In the genomic region with DNA sequence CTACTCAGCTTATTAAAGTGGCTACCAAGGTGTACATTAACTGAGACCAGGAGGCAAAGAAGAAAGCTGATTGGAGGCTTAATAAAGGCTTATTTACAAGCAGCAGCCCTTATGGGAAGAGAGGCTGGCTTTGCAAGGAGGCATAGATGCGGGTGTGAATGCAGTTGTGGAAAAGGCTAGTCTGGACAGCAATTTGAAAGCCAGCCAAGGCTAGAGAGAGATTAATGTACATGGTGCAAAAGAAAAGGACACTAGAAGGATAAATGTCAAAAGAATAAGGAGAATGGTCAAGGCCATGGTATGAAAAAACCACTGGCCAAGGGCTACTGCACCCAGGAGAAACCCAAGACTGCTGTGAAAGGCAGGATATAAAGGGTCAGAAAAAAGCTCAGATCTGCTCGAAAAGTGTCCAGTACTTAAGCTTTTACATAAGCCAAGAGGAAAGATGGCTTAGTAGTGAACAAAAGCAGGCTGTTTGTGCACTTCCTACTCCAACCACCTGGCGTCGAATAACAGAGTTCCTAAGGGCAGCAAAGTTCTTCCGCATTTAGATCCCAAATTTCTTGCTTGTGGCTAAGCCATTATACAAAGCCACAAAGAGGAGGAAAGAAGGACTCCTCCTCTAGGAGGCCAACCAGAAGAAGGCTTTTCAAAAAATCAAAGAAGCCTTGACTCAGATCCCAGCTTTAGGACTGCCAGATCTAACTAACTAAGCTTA, we compare ENCODE assay signal across 8 cellular contexts. TPM values are rescaled to one million over a fixed set of nuclear protein-coding genes. Genes with fewer than 3 reads are reported as not detected.
DNase-seq lines count a peak whose midpoint lies in the region; ATAC-seq and TF ChIP-seq lines count a peak whose summit lies in the region.

No MANE protein-coding gene starts in this region.

- H3K18ac ChIP-seq in neuronal stem cell (ENCODE audit: low read length): no peak overlapping the region

- no peak overlapping the region for H2BK15ac ChIP-seq in neuronal stem cell (ENCODE audit: low read length)

- no peak for DNase-seq in CD4-positive, alpha-beta T cell
- DNase-seq in MV-4-11 (lab: John Stamatoyannopoulos, UW) (peak; percentile 41), neuronal stem cell (ENCODE audit: low spot score) (no peak), WERI-Rb-1 (no peak), GM10266 (ENCODE audit: extremely low spot score) (no peak), germinal center (ENCODE audit: low spot score) (no peak), NOMO-1 (lab: John Stamatoyannopoulos, UW; ENCODE audit: unreplicated experiment in 2 of 2) (no peak)
- no peak for DNase-seq in effector memory CD4-positive, alpha-beta T cell

- no CpG with 5 or more reads among the region's 5 CpGs for WGBS in neuronal stem cell (ENCODE audit: extremely low coverage in 2 of 2, insufficient read length in 2 of 2, insufficient replicate concordance in 1 of 2), 2 donors

- no peaks in the 10 kb centered on the region for H3K79me1 ChIP-seq in neuronal stem cell (ENCODE audit: low read depth, low read length)

- H3K27ac ChIP-seq in CD4-positive, alpha-beta T cell (ENCODE audit: low read depth, low read length): peak overlapping the region; percentile 77
- peak overlapping the region; percentile 61 for H3K27ac ChIP-seq in effector memory CD4-positive, alpha-beta T cell (ENCODE audit: insufficient read depth, low read length, poor library complexity, severe bottlenecking)
- no peak overlapping the region for H3K27ac ChIP-seq in neuronal stem cell (replicated peaks; ENCODE audit: low read length)
- no peak overlapping the region for H3K27ac ChIP-seq in WERI-Rb-1

- H3K4me3 ChIP-seq in effector memory CD4-positive, alpha-beta T cell (ENCODE audit: insufficient read depth, low read depth, low read length, poor library complexity, severe bottlenecking): no peak overlapping the region
- peak overlapping the region in 1 of 2 donors; percentile 70 for H3K4me3 ChIP-seq in neuronal stem cell (ENCODE audit: low read length in 2 of 2)
- H3K4me3 ChIP-seq in WERI-Rb-1 (ENCODE audit: low read depth, low read length): no peak overlapping the region

- H2BK12ac ChIP-seq in neuronal stem cell (ENCODE audit: low read length): no peak overlapping the region

- peaks cover 17% of the 10 kb centered on the region for H3K4me1 Mint-ChIP-seq in CD4-positive, alpha-beta T cell (ENCODE audit: low read depth)

- H2BK5ac ChIP-seq in neuronal stem cell (ENCODE audit: low read length): no peak overlapping the region

- peak overlapping the region; percentile 94 for H2AFZ ChIP-seq in neuronal stem cell (ENCODE audit: low read length)

- intact Hi-C loops in CD4-positive, alpha-beta T cell (cut with DNase I, micrococcal nuclease): loop anchor here (2.0 to 10.0 kb wide), 5 partner anchors 151 to 1119 kb away; a partner anchor contains a TSS

- no peak for ATAC-seq in CD4-positive, alpha-beta T cell (ENCODE audit: poor library complexity)

- H3K4me2 ChIP-seq in neuronal stem cell (ENCODE audit: insufficient read depth, low read length, poor library complexity, severe bottlenecking): peak overlapping the region; percentile 73

- H3K27ac Mint-ChIP-seq in CD4-positive, alpha-beta T cell: no peak overlapping the region

- no peak overlapping the region for H2BK120ac ChIP-seq in neuronal stem cell (ENCODE audit: low read depth, low read length)

- POLR2A ChIA-PET in CD4-positive, alpha-beta T cell (lab: Charles Lee): interaction anchor here (0.6 to 3.7 kb wide), 7 partner anchors 41 to 1283 kb away, joined by 3 to 26 read pairs (median 9); a partner anchor contains a TSS

- H2AK5ac ChIP-seq in neuronal stem cell (ENCODE audit: low read depth, low read length): no peak overlapping the region

- no peaks in the 10 kb centered on the region for H3K9me3 ChIP-seq in CD4-positive, alpha-beta T cell (ENCODE audit: control insufficient read depth, low read length)
- no peaks in the 10 kb centered on the region for H3K9me3 ChIP-seq in effector memory CD4-positive, alpha-beta T cell (ENCODE audit: control insufficient read depth, low read length)
- H3K9me3 ChIP-seq in neuronal stem cell (replicated peaks in 1 of 2; ENCODE audit: control insufficient read depth in 2 of 2, insufficient read depth in 1 of 2, low read depth in 1 of 2, low read length in 2 of 2) (peaks cover 0 to 4% of the 10 kb centered on the region in 2 donors), WERI-Rb-1 (ENCODE audit: severe bottlenecking) (no peaks in the 10 kb centered on the region)

- H4K8ac ChIP-seq in neuronal stem cell (ENCODE audit: low read depth, low read length): no peak overlapping the region

- no peak overlapping the region for H4K91ac ChIP-seq in neuronal stem cell (ENCODE audit: low read depth, low read length, poor library complexity)

- H3K4ac ChIP-seq in neuronal stem cell (ENCODE audit: low read length): no peak overlapping the region

- no peak overlapping the region for H3K23ac ChIP-seq in neuronal stem cell (ENCODE audit: low read depth, low read length, poor library complexity)

- no peak overlapping the region for H3K14ac ChIP-seq in neuronal stem cell (ENCODE audit: low read length)

- no peak for TF ChIP-seq CTCF in CD4-positive, alpha-beta T cell (IDR thresholded peaks at IDR 0.05)
- no peak for TF ChIP-seq CTCF in WERI-Rb-1 (IDR thresholded peaks at IDR 0.05; ENCODE audit: low read depth, low read length)
- no peak for TF ChIP-seq CTCF in GM10266 (IDR thresholded peaks at IDR 0.05; ENCODE audit: control insufficient read depth, insufficient read depth, low read depth, missing control alignments)

- H3K27me3 Mint-ChIP-seq in CD4-positive, alpha-beta T cell: no peaks in the 10 kb centered on the region

- H3K27me3 ChIP-seq in CD4-positive, alpha-beta T cell (ENCODE audit: control insufficient read depth, insufficient read depth, low read length): no peaks in the 10 kb centered on the region
- no peaks in the 10 kb centered on the region for H3K27me3 ChIP-seq in effector memory CD4-positive, alpha-beta T cell (replicated peaks; ENCODE audit: control insufficient read depth, insufficient read depth, low read length, poor library complexity, severe bottlenecking)
- H3K27me3 ChIP-seq in neuronal stem cell (ENCODE audit: control insufficient read depth in 3 of 3, insufficient read depth in 3 of 3, low read depth in 1 of 3, low read length in 3 of 3) (no peaks in the 10 kb centered on the region), WERI-Rb-1 (ENCODE audit: insufficient read depth, low read depth, severe bottlenecking) (no peaks in the 10 kb centered on the region)

- no peak overlapping the region for H3K9ac ChIP-seq in neuronal stem cell (ENCODE audit: low read depth, low read length, poor library complexity)

- no peaks in the 10 kb centered on the region for H3K36me3 ChIP-seq in effector memory CD4-positive, alpha-beta T cell (ENCODE audit: control insufficient read depth, insufficient read depth, low read length)
- no peaks in the 10 kb centered on the region for H3K36me3 ChIP-seq in neuronal stem cell (replicated peaks in 1 of 2; ENCODE audit: control insufficient read depth in 2 of 2, insufficient read depth in 2 of 2, low read length in 2 of 2)
- H3K36me3 ChIP-seq in WERI-Rb-1: no peaks in the 10 kb centered on the region

- H3K4me1 ChIP-seq in effector memory CD4-positive, alpha-beta T cell (ENCODE audit: control insufficient read depth, insufficient read depth, low read length, poor library complexity, severe bottlenecking): peaks cover 5% of the 10 kb centered on the region
- peaks cover 7 to 26% of the 10 kb centered on the region in 2 donors for H3K4me1 ChIP-seq in neuronal stem cell (ENCODE audit: control insufficient read depth in 2 of 2, insufficient read depth in 1 of 2, low read depth in 1 of 2, low read length in 2 of 2)

- H3K36me3 Mint-ChIP-seq in CD4-positive, alpha-beta T cell (ENCODE audit: low read depth): no peaks in the 10 kb centered on the region

- CTCF ChIA-PET in CD4-positive, alpha-beta T cell (lab: Charles Lee): interaction anchor here (1.7 kb wide), 1 partner anchor 35 kb away, joined by 3 read pairs; no protein-coding TSS in a partner anchor

- H3K9me3 Mint-ChIP-seq in CD4-positive, alpha-beta T cell: no peaks in the 10 kb centered on the region

- no peak overlapping the region for H3K4me3 Mint-ChIP-seq in CD4-positive, alpha-beta T cell

RNA-seq across cellular contexts. Expression of a gene that starts 24.0 kb away (rescaled TPM):
- total RNA-seq in CD4-positive, alpha-beta T cell: 1 to 10 TPM in 1 of 2 experiments, under 1 TPM in 1; 0.96 to 1.0 TPM
- not detected for polyA plus RNA-seq in neuronal stem cell (2013, experiment 1 of 2)
- polyA plus RNA-seq in neuronal stem cell (2013, experiment 2 of 2): not detected

RNA-seq across cellular contexts. Expression of a gene that starts 43.7 kb away (rescaled TPM):
- total RNA-seq in CD4-positive, alpha-beta T cell: not detected
- not detected for polyA plus RNA-seq in neuronal stem cell (2013, experiment 1 of 2)
- polyA plus RNA-seq in neuronal stem cell (2013, experiment 2 of 2): not detected

RNA-seq across cellular contexts. Expression of a gene that starts 54.5 kb away (rescaled TPM):
- total RNA-seq in CD4-positive, alpha-beta T cell: not detected
- polyA plus RNA-seq in neuronal stem cell (2013, experiment 1 of 2): not detected
- not detected for polyA plus RNA-seq in neuronal stem cell (2013, experiment 2 of 2)

RNA-seq across cellular contexts. Expression of a gene that starts 58.2 kb away (rescaled TPM):
- 1 to 10 TPM in 1 of 2 experiments, under 1 TPM in 1; 0.87 to 1.0 TPM for total RNA-seq in CD4-positive, alpha-beta T cell
- polyA plus RNA-seq in neuronal stem cell (2013, experiment 1 of 2): 0.08 TPM
- polyA plus RNA-seq in neuronal stem cell (2013, experiment 2 of 2): 0.08 TPM

Comparison
In these comparisons a context has a peak if more than half of its experiments do, and no peak if none do; other contexts are left out.
1. H3K27ac ChIP-seq: peak in CD4-positive, alpha-beta T cell (single experiment) and effector memory CD4-positive, alpha-beta T cell (single experiment); none in neuronal stem cell (single experiment) and WERI-Rb-1 (single experiment).